21 cellular contexts compared by ENCODE assay signal in the genomic region with DNA sequence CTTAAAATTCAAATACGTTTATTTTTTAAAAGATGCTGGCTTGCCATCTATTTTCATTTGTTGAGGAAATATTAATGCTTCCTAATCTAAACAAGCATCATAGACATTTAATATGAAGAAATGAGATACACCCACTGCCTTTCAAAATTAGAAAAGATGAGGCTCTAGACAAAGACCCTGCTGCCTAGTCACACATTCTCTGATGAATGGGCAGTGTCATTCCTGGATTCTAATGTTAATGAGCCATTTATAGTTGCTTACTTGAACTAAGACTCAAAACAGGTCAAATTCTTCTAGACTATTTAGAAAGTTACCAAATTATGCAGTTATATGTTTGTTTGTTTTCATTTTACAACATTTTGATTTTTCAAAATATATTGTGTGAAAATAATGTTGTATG.
"Had no signal": no experiment of that assay in that cellular context is flagged by ENCODE, and none has a peak within 500 bp of the region (broad histone marks: within the 10 kb centered on the region; RNA-seq: fewer than 3 reads in every experiment).

No MANE protein-coding gene starts in this region.

- H3K27ac ChIP-seq: HL-60, KMS-11, RWPE1 had no signal

- H3K4me3 ChIP-seq: K562 had no signal

- H3K9ac ChIP-seq: KMS-11 had no signal

- H3K4me2 ChIP-seq: KMS-11 had no signal

- DNase-seq: Kasumi-1, MM.1S, MV-4-11, NCI-H1048, NCI-H1105, NCI-H1436 treated with DMSO at 0.1 percent for 48 hours, NCI-H187, NCI-H2029, NCI-H2081 treated with DMSO at 0.1 percent for 48 hours, NCI-H2171, NCI-H226, NCI-H446, NCI-H510A, NCI-H524 treated with DMSO at 0.1 percent for 48 hours, NCI-H774, PC-3, SHP77 had no signal
